ENCODE assay signal across 13 cellular contexts in genomic region chr3:185561374-185561943, GRCh38. TPM values are rescaled to one million over a fixed set of nuclear protein-coding genes. Genes with fewer than 3 reads are reported as not detected.
DNase-seq lines count a peak whose midpoint lies in the region; ATAC-seq and TF ChIP-seq lines count a peak whose summit lies in the region.
"Had no signal": no experiment of that assay in that cellular context is flagged by ENCODE, and none has a peak within 500 bp of the region (broad histone marks: within the 10 kb centered on the region; RNA-seq: fewer than 3 reads in every experiment).

No MANE protein-coding gene starts in this region.

- WGBS in stomach, 5 donors: 48 to 65% (median 53%) methylated on average over 8 of the region's 8 CpGs

- H3K9me3 ChIP-seq in lower lobe of right lung (peaks cover 3% of the 10 kb centered on the region), stomach (no peaks in the 10 kb centered on the region)
- H3K9me3 ChIP-seq: esophagus squamous epithelium had no signal

- H3K27me3 ChIP-seq in lower lobe of right lung (ENCODE audit: low read depth) (no peaks in the 10 kb centered on the region), stomach (peaks cover 0 to 20% (median 0%) of the 10 kb centered on the region in 3 donors)

- no peaks in the 10 kb centered on the region for H3K36me3 Mint-ChIP-seq in activated CD4-positive, alpha-beta T cell treated with anti-CD3 and anti-CD28 coated beads for 36 hours (ENCODE audit: low read depth)
- H3K36me3 Mint-ChIP-seq in activated naive CD8-positive, alpha-beta T cell treated with anti-CD3 and anti-CD28 coated beads for 36 hours: no peaks in the 10 kb centered on the region

- TF ChIP-seq CTCF in lower lobe of right lung (IDR thresholded peaks at IDR 0.05) (no peak), stomach (IDR thresholded peaks at IDR 0.05) (no peak)

- DNase-seq in activated CD4-positive, alpha-beta T cell treated with anti-CD3 and anti-CD28 coated beads for 36 hours: peak; percentile 20
- no peak for DNase-seq in activated CD4-positive, alpha-beta T cell treated with anti-CD3 and anti-CD28 coated beads for 4 hours
- DNase-seq in activated naive CD8-positive, alpha-beta T cell treated with anti-CD3 and anti-CD28 coated beads for 36 hours: no peak
- DNase-seq in lower lobe of right lung (peak; percentile 81), stomach (peak; percentile 60), HuH-7 (ENCODE audit: low spot score) (no peak), NCI-H187 (lab: John Stamatoyannopoulos, UW) (no peak)
- DNase-seq: activated T-cell treated with anti-CD3 and anti-CD28 coated beads, Interleukin-2, amount 50 U/mL, for 72 hours; DMS153; esophagus squamous epithelium; NCI-H1694 had no signal

- H3K36me3 ChIP-seq in lower lobe of right lung (no peaks in the 10 kb centered on the region), stomach (no peaks in the 10 kb centered on the region)
- H3K36me3 ChIP-seq: esophagus squamous epithelium had no signal

- no peak for TF ChIP-seq EP300 in stomach (IDR thresholded peaks at IDR 0.05)

- no peak overlapping the region for H3K4me3 Mint-ChIP-seq in activated CD4-positive, alpha-beta T cell treated with anti-CD3 and anti-CD28 coated beads for 36 hours
- H3K4me3 Mint-ChIP-seq in activated naive CD8-positive, alpha-beta T cell treated with anti-CD3 and anti-CD28 coated beads for 36 hours: no peak overlapping the region
- H3K4me3 Mint-ChIP-seq: activated T-cell treated with anti-CD3 and anti-CD28 coated beads, Interleukin-2, amount 50 U/mL, for 72 hours had no signal

- H3K27ac Mint-ChIP-seq in activated CD4-positive, alpha-beta T cell treated with anti-CD3 and anti-CD28 coated beads for 36 hours: no peak overlapping the region
- H3K27ac Mint-ChIP-seq in activated naive CD8-positive, alpha-beta T cell treated with anti-CD3 and anti-CD28 coated beads for 36 hours: peak overlapping the region; percentile 62
- H3K27ac Mint-ChIP-seq: activated T-cell treated with anti-CD3 and anti-CD28 coated beads, Interleukin-2, amount 50 U/mL, for 72 hours had no signal

- H3K4me1 Mint-ChIP-seq in activated CD4-positive, alpha-beta T cell treated with anti-CD3 and anti-CD28 coated beads for 36 hours: peaks cover 14% of the 10 kb centered on the region
- peaks cover 14% of the 10 kb centered on the region for H3K4me1 Mint-ChIP-seq in activated naive CD8-positive, alpha-beta T cell treated with anti-CD3 and anti-CD28 coated beads for 36 hours

- H3K4me1 ChIP-seq in lower lobe of right lung: peaks cover 8% of the 10 kb centered on the region
- H3K4me1 ChIP-seq in stomach: peaks cover under 1 to 20% (median 6%) of the 10 kb centered on the region in 4 donors

- CTCF ChIA-PET in activated CD4-positive, alpha-beta T cell treated with anti-CD3 and anti-CD28 coated beads for 36 hours (lab: Charles Lee): interaction anchor here (0.6 to 2.7 kb wide), 4 partner anchors 29 to 1114 kb away, joined by 3 to 18 read pairs (median 3); no protein-coding TSS in a partner anchor

- POLR2A ChIA-PET in activated CD4-positive, alpha-beta T cell treated with anti-CD3 and anti-CD28 coated beads for 36 hours (lab: Charles Lee): interaction anchor here (0.5 to 1.0 kb wide), 2 partner anchors 24 to 63 kb away, joined by 3 read pairs; partner anchors contain the start of genes SENP2 and TMEM41A

- H3K27me3 Mint-ChIP-seq in activated CD4-positive, alpha-beta T cell treated with anti-CD3 and anti-CD28 coated beads for 36 hours: peaks cover 2% of the 10 kb centered on the region
- H3K27me3 Mint-ChIP-seq in activated naive CD8-positive, alpha-beta T cell treated with anti-CD3 and anti-CD28 coated beads for 36 hours: no peaks in the 10 kb centered on the region

- H3K4me3 ChIP-seq in lower lobe of right lung (peak overlapping the region; percentile 14), stomach (no peak overlapping the region)
- H3K4me3 ChIP-seq: esophagus squamous epithelium had no signal

- H3K27ac ChIP-seq in lower lobe of right lung (peak overlapping the region; percentile 88), stomach (peak overlapping the region in 4 of 5 donors; percentile 20 to 67 (median 47))
- H3K27ac ChIP-seq: esophagus squamous epithelium had no signal

- no peak for TF ChIP-seq POLR2A in stomach (IDR thresholded peaks at IDR 0.05)

- no peaks in the 10 kb centered on the region for H3K9me3 Mint-ChIP-seq in activated CD4-positive, alpha-beta T cell treated with anti-CD3 and anti-CD28 coated beads for 36 hours (ENCODE audit: low read depth)
- H3K9me3 Mint-ChIP-seq in activated naive CD8-positive, alpha-beta T cell treated with anti-CD3 and anti-CD28 coated beads for 36 hours: no peaks in the 10 kb centered on the region
- H3K9me3 Mint-ChIP-seq: activated T-cell treated with anti-CD3 and anti-CD28 coated beads, Interleukin-2, amount 50 U/mL, for 72 hours had no signal

- intact Hi-C loops in activated CD4-positive, alpha-beta T cell treated with anti-CD3 and anti-CD28 coated beads for 36 hours (cut with DNase I, micrococcal nuclease): no loop called here
- intact Hi-C loops in lower lobe of right lung (cut with DNase I): no loop called here
- intact Hi-C loops in stomach (cut with DNase I; ENCODE audit: low total_unique reads): no loop called here

- ATAC-seq in activated CD4-positive, alpha-beta T cell treated with anti-CD3 and anti-CD28 coated beads for 36 hours: peak; percentile 42
- ATAC-seq in lower lobe of right lung: peak; percentile 63 to 73
- ATAC-seq in GM19035 (IDR thresholded peaks at IDR 0.05; ENCODE audit: unreplicated experiment): no peak
- ATAC-seq: Panc1 had no signal

RNA-seq across cellular contexts. Expression of gene LIPH, which starts 9.1 kb away (rescaled TPM):
- not detected for total RNA-seq in activated CD4-positive, alpha-beta T cell treated with anti-CD3 and anti-CD28 coated beads for 36 hours
- total RNA-seq in activated naive CD8-positive, alpha-beta T cell treated with anti-CD3 and anti-CD28 coated beads for 36 hours: not detected
- total RNA-seq in lower lobe of right lung: 29.7 TPM
- 100 to 1,000 TPM in 1 of 5 donors, 10 to 100 TPM in 3, 1 to 10 TPM in 1; 4.3 to 257 (median 60.0) TPM for total RNA-seq in stomach
- polyA plus RNA-seq in stomach: 10 to 100 TPM in 2 of 3 donors, 1 to 10 TPM in 1; 8.5 to 18.2 (median 15.1) TPM

RNA-seq across cellular contexts. Expression of gene SENP2, which starts 24.6 kb away (rescaled TPM):
- total RNA-seq in activated CD4-positive, alpha-beta T cell treated with anti-CD3 and anti-CD28 coated beads for 36 hours: 10 to 100 TPM; 23.2 to 24.6 TPM
- 10 to 100 TPM; 35.2 to 36.4 TPM for total RNA-seq in activated naive CD8-positive, alpha-beta T cell treated with anti-CD3 and anti-CD28 coated beads for 36 hours
- total RNA-seq in lower lobe of right lung: 36.5 TPM
- 100 to 1,000 TPM in 1 of 5 donors, 10 to 100 TPM in 3, 1 to 10 TPM in 1; 2.3 to 146 (median 17.1) TPM for total RNA-seq in stomach
- polyA plus RNA-seq in stomach: 10 to 100 TPM in 1 of 3 donors, 1 to 10 TPM in 2; 5.2 to 16.0 (median 8.7) TPM

Comparison
In these comparisons a context has a peak if more than half of its experiments do, and no peak if none do; other contexts are left out.
1. DNase-seq: peak in activated CD4-positive, alpha-beta T cell treated with anti-CD3 and anti-CD28 coated beads for 36 hours (single experiment), lower lobe of right lung (single experiment) and stomach (single experiment); none in activated CD4-positive, alpha-beta T cell treated with anti-CD3 and anti-CD28 coated beads for 4 hours (0 of 2), activated naive CD8-positive, alpha-beta T cell treated with anti-CD3 and anti-CD28 coated beads for 36 hours (single experiment), HuH-7 (single experiment) and NCI-H187 (0 of 2).
2. RNA of gene LIPH, which starts 9.1 kb away (total RNA-seq): 4.3 to 257 TPM in stomach and 29.7 TPM in lower lobe of right lung (single experiment); not detected in activated naive CD8-positive, alpha-beta T cell treated with anti-CD3 and anti-CD28 coated beads for 36 hours and not detected in activated CD4-positive, alpha-beta T cell treated with anti-CD3 and anti-CD28 coated beads for 36 hours; every median in the first group is over 4 times any median in the second.